28 cellular contexts compared by ENCODE assay signal in genomic region chr2:82476094-82476493, GRCh38.
DNase-seq lines count a peak whose midpoint lies in the region; ATAC-seq, FAIRE-seq and TF ChIP-seq lines count a peak whose summit lies in the region.
"Had no signal": no experiment of that assay in that cellular context is flagged by ENCODE, and none has a peak within 500 bp of the region (broad histone marks: within the 10 kb centered on the region; RNA-seq: fewer than 3 reads in every experiment).

No MANE protein-coding gene starts in this region.

- H3K36me3 ChIP-seq in GM12878 (ENCODE audit: control insufficient read depth in 2 of 2, insufficient read depth in 2 of 2, low read length in 1 of 2) (no peaks in the 10 kb centered on the region), GM23248 (ENCODE audit: low read depth) (no peaks in the 10 kb centered on the region)
- H3K36me3 ChIP-seq: BE2C; BLaER1; BLaER1 treated with 17β-estradiol and CSF1 and Interleukin-3, amounts not matched to agents 10 nM and 100 nM had no signal

- H3K9me2 ChIP-seq in GM23248 (ENCODE audit: insufficient read depth), result no peaks in the 10 kb centered on the region

- RAD21 ChIA-PET in GM12878 (lab: Charles Lee; ENCODE audit: unreplicated experiment), result no interaction called here

- intact Hi-C loops in GM12878 (cut with micrococcal nuclease; ENCODE audit: unreplicated experiment), result no loop called here

- SMC1A ChIA-PET in GM12878 (lab: Charles Lee; ENCODE audit: uncharacterized antibody, unreplicated experiment), result interaction anchor here (1.7 kb wide), 1 partner anchor 84 kb away, joined by 3 read pairs; no protein-coding TSS in a partner anchor

- no peak overlapping the region for H3K9ac ChIP-seq in GM12878 (ENCODE audit: control insufficient read depth, insufficient read depth, low read length)
- H3K9ac ChIP-seq in GM23248, result no peak overlapping the region
- H3K9ac ChIP-seq: BLaER1; BLaER1 treated with 17β-estradiol and CSF1 and Interleukin-3, amounts not matched to agents 10 nM and 100 nM had no signal

- no peak for ATAC-seq in GM12878
- ATAC-seq: A549; CD8-positive, alpha-beta T cell had no signal

- H3K4me1 ChIP-seq in GM12878 (ENCODE audit: control insufficient read depth, insufficient read depth, low read length) (no peaks in the 10 kb centered on the region), GM23248 (ENCODE audit: insufficient read depth) (no peaks in the 10 kb centered on the region)
- H3K4me1 ChIP-seq: A549, BE2C, BLaER1, Caco-2 had no signal

- POLR2A ChIA-PET in GM12878 (lab: Charles Lee), result no interaction called here

- H3K4me2 ChIP-seq in GM12878 (ENCODE audit: control insufficient read depth, insufficient read depth), result no peak overlapping the region
- H3K4me2 ChIP-seq in GM23248 (ENCODE audit: unreplicated experiment), result no peak overlapping the region
- H3K4me2 ChIP-seq: A549; BLaER1; BLaER1 treated with 17β-estradiol and CSF1 and Interleukin-3, amounts not matched to agents 10 nM and 100 nM had no signal

- TF ChIP-seq RAD21 in GM12878 (IDR thresholded peaks at IDR 0.05; ENCODE audit: insufficient read depth, low read depth, low read length), result no peak

- in situ Hi-C loops in GM12878 (cut with MboI) (no loop called here), GM23248 (cut with MboI) (no loop called here)

- CTCF ChIA-PET in GM12878 (lab: Yijun Ruan, JAX), result interaction anchor here (0.5 kb wide), 1 partner anchor 171 kb away, joined by 3 read pairs; no protein-coding TSS in a partner anchor

- no peaks in the 10 kb centered on the region for H3K9me3 ChIP-seq in GM12878 (replicated peaks; ENCODE audit: control insufficient read depth, insufficient read depth, low read length)
- no peaks in the 10 kb centered on the region for H3K9me3 ChIP-seq in GM23248 (ENCODE audit: low read depth)
- H3K9me3 ChIP-seq: BE2C; BLaER1; BLaER1 treated with 17β-estradiol and CSF1 and Interleukin-3, amounts not matched to agents 10 nM and 100 nM; Caco-2 had no signal

- H4K20me1 ChIP-seq in GM12878 (ENCODE audit: control insufficient read depth, insufficient read depth) (no peaks in the 10 kb centered on the region), GM23248 (ENCODE audit: insufficient read depth) (no peaks in the 10 kb centered on the region)
- H4K20me1 ChIP-seq: BLaER1; BLaER1 treated with 17β-estradiol and CSF1 and Interleukin-3, amounts not matched to agents 10 nM and 100 nM had no signal

- H3K27ac ChIP-seq in GM12878 (ENCODE audit: control insufficient read depth, insufficient read depth) (no peak overlapping the region), GM23248 (no peak overlapping the region)
- H3K27ac ChIP-seq: 22Rv1; A549; BLaER1; BLaER1 treated with 17β-estradiol and CSF1 and Interleukin-3, amounts not matched to agents 10 nM and 100 nM; C4-2B had no signal

- H3K79me2 ChIP-seq in GM12878 (ENCODE audit: control insufficient read depth, insufficient read depth, low read length) (no peaks in the 10 kb centered on the region), GM23248 (ENCODE audit: insufficient read depth) (no peaks in the 10 kb centered on the region)

- H3K27me3 ChIP-seq in GM12878 (replicated peaks in 1 of 2; ENCODE audit: control insufficient read depth in 2 of 2, insufficient read depth in 2 of 2, low read length in 1 of 2), result no peaks in the 10 kb centered on the region
- H3K27me3 ChIP-seq in GM23248 (replicated peaks; ENCODE audit: insufficient read depth), result no peaks in the 10 kb centered on the region
- H3K27me3 ChIP-seq: BE2C; BLaER1; BLaER1 treated with 17β-estradiol and CSF1 and Interleukin-3, amounts not matched to agents 10 nM and 100 nM had no signal

- TF ChIP-seq EP300 in GM12878 (IDR thresholded peaks at IDR 0.05; ENCODE audit: borderline replicate concordance in 1 of 2, control insufficient read depth in 1 of 2, low read depth in 2 of 2, low read length in 2 of 2), result no peak

- no peak for FAIRE-seq in GM12878 (lab: Jason Lieb, UNC)
- FAIRE-seq: A549, D721Med had no signal

- H3K4me3 ChIP-seq in GM12878, result no peak overlapping the region
- no peak overlapping the region for H3K4me3 ChIP-seq in GM23248
- H3K4me3 ChIP-seq: A549; BLaER1; BLaER1 treated with 17β-estradiol and CSF1 and Interleukin-3, amounts not matched to agents 10 nM and 100 nM had no signal

- H3F3A ChIP-seq in GM23248 (ENCODE audit: insufficient read depth), result no peaks in the 10 kb centered on the region

- TF ChIP-seq POLR2A in GM12878 (IDR thresholded peaks at IDR 0.05; ENCODE audit: low read depth, low read length), result no peak

- no peak for TF ChIP-seq CTCF in GM12878 (IDR thresholded peaks at IDR 0.05 in 2 of 3, conservative IDR thresholded peaks at IDR 0.05 in 1 of 3; ENCODE audit: control insufficient read depth in 2 of 3, extremely low read depth in 1 of 3, insufficient read depth in 1 of 3, low read depth in 3 of 3, low read length in 3 of 3)

- BruUV-seq in GM12878 (replicated peaks; lab: Mats Ljungman, UMichigan), result no TSS peak

- DNase-seq in GM12878 (ENCODE audit: low read depth, low spot score) (no peak), GM23248 (no peak)
- DNase-seq: 8988T; ACHN; AML-193; BE2C; C1 segment of cervical spinal cord; Caco-2; Calu3; CD4-positive, alpha-beta memory T cell; CD4-positive, alpha-beta T cell; CD4-positive, CD25-positive, alpha-beta regulatory T cell; CD8-positive, alpha-beta memory T cell; CD8-positive, alpha-beta T cell; COR-L47; DMS 273 treated with DMSO at 0.1 percent for 48 hours; DMS153; DMS53; DMS79; DMS79 treated with DMSO at 0.1 percent for 48 hours; DND-41; EL had no signal

- WGBS in GM12878 (ENCODE audit: insufficient coverage, insufficient replicate concordance, low lambda C conversion rate, missing lambda C conversion rate), result 15% methylated on average over 1 of the region's 1 CpG
- WGBS in GM23248 (ENCODE audit: low coverage in 1 of 2, low lambda C conversion rate in 2 of 2, missing lambda C conversion rate in 2 of 2), 2 experiments, result 15 to 40% methylated on average over 1 of the region's 1 CpG

- no peak overlapping the region for H2AFZ ChIP-seq in GM12878 (ENCODE audit: control insufficient read depth, low read depth, low read length)
- no peak overlapping the region for H2AFZ ChIP-seq in GM23248

TF ChIP-seq in GM12878, 131 proteins besides CTCF, POLR2A, EP300 and RAD21 (continues in another document):
- TF ChIP-seq MTA2 (IDR thresholded peaks at IDR 0.05; ENCODE audit: low read depth) (peak; percentile 92), ZNF274 (IDR thresholded peaks at IDR 0.05; ENCODE audit: insufficient read depth, insufficient read length) (no peak), DPF2 (IDR thresholded peaks at IDR 0.05) (no peak), HDGF (IDR thresholded peaks at IDR 0.05) (no peak), SREBF2 (IDR thresholded peaks at IDR 0.05; ENCODE audit: low read length) (no peak), ATF7 (IDR thresholded peaks at IDR 0.05; ENCODE audit: low read depth) (no peak), FOXK2 (IDR thresholded peaks at IDR 0.05) (no peak), JUNB (IDR thresholded peaks at IDR 0.05) (no peak), ELK1 (IDR thresholded peaks at IDR 0.05; ENCODE audit: low read depth, low read length) (no peak), USF1 (IDR thresholded peaks at IDR 0.05; ENCODE audit: borderline replicate concordance, extremely low read length, insufficient read depth, low read depth, low read length) (no peak), ZNF24 (IDR thresholded peaks at IDR 0.05) (0 out of 2 replicates have a peak, but pooled peaks have one; percentile 8), REST (IDR thresholded peaks at IDR 0.05; ENCODE audit: low read depth, low read length) (no peak), RUNX3 (IDR thresholded peaks at IDR 0.05; ENCODE audit: low read length) (no peak), IKZF1 (conservative IDR thresholded peaks at IDR 0.05) (0 out of 2 replicates have a peak, but pooled peaks have one; percentile 25)
